Comparison of ENCODE assay signal across 1 cellular context in genomic region chr18:29753379-29753778, GRCh38.
TF ChIP-seq lines count a peak whose summit lies in the region.

No MANE protein-coding gene starts in this region.

TF ChIP-seq in SK-N-SH, 30 proteins besides CTCF, POLR2A, EP300 and RAD21 (continued from another document):
- TF ChIP-seq REST (IDR thresholded peaks at IDR 0.05; ENCODE audit: low read depth, low read length), result no peak
- TF ChIP-seq GATA2 (CRISPR knock-in tag; IDR thresholded peaks at IDR 0.05), result no peak
- TF ChIP-seq RFX5 (IDR thresholded peaks at IDR 0.05; ENCODE audit: low read length), result no peak
- TF ChIP-seq NRF1 (IDR thresholded peaks at IDR 0.05; ENCODE audit: low read depth, low read length), result no peak
- TF ChIP-seq FOXM1 (IDR thresholded peaks at IDR 0.05; ENCODE audit: low read depth), result no peak
- no peak for TF ChIP-seq SIN3A (IDR thresholded peaks at IDR 0.05; ENCODE audit: borderline replicate concordance, low read depth, low read length)
- TF ChIP-seq ZBTB33 (IDR thresholded peaks at IDR 0.05; ENCODE audit: borderline replicate concordance, low read depth), result no peak
- TF ChIP-seq USF1 (IDR thresholded peaks at IDR 0.05; ENCODE audit: borderline replicate concordance, low read depth), result no peak
- TF ChIP-seq RXRA (IDR thresholded peaks at IDR 0.05; ENCODE audit: borderline replicate concordance, low read depth), result no peak
- TF ChIP-seq PBX3 (IDR thresholded peaks at IDR 0.05), result no peak
- TF ChIP-seq TCF12 (IDR thresholded peaks at IDR 0.05), result no peak
